ENCODE assay signal across 1 cellular context in the genomic region with DNA sequence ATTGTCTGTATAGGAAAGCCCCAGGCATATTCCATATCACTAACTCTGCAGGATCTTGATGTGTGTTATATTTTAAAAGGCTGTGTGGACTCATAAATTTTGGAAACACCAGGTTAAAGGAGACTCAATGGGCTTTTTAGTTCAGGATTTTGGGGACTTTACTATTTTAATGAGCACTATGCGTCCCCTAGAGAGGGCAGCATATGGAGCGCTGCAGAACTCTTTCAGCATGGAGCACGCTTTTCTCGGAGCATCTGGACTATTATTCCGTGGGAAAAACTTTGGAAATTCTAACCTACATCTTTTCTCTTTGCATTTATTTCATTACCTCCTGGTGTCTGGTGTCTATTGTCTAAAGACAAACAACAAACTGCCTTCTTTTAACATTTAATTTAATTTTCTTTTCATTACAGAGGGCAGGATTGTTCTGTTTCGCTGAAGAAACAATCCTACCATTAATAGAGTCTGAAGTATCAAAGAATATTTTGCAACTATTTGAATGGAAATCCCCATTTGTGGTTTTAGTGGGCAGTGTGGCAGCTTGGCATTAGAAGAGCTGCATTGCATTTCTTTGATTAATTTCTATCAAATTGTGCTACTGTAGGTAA.
TF ChIP-seq lines count a peak whose summit lies in the region.

No MANE protein-coding gene starts in this region.

TF ChIP-seq in GM23338, 12 proteins besides CTCF, POLR2A, EP300 and RAD21 (continued from another document):
- TF ChIP-seq, protein P1, sequence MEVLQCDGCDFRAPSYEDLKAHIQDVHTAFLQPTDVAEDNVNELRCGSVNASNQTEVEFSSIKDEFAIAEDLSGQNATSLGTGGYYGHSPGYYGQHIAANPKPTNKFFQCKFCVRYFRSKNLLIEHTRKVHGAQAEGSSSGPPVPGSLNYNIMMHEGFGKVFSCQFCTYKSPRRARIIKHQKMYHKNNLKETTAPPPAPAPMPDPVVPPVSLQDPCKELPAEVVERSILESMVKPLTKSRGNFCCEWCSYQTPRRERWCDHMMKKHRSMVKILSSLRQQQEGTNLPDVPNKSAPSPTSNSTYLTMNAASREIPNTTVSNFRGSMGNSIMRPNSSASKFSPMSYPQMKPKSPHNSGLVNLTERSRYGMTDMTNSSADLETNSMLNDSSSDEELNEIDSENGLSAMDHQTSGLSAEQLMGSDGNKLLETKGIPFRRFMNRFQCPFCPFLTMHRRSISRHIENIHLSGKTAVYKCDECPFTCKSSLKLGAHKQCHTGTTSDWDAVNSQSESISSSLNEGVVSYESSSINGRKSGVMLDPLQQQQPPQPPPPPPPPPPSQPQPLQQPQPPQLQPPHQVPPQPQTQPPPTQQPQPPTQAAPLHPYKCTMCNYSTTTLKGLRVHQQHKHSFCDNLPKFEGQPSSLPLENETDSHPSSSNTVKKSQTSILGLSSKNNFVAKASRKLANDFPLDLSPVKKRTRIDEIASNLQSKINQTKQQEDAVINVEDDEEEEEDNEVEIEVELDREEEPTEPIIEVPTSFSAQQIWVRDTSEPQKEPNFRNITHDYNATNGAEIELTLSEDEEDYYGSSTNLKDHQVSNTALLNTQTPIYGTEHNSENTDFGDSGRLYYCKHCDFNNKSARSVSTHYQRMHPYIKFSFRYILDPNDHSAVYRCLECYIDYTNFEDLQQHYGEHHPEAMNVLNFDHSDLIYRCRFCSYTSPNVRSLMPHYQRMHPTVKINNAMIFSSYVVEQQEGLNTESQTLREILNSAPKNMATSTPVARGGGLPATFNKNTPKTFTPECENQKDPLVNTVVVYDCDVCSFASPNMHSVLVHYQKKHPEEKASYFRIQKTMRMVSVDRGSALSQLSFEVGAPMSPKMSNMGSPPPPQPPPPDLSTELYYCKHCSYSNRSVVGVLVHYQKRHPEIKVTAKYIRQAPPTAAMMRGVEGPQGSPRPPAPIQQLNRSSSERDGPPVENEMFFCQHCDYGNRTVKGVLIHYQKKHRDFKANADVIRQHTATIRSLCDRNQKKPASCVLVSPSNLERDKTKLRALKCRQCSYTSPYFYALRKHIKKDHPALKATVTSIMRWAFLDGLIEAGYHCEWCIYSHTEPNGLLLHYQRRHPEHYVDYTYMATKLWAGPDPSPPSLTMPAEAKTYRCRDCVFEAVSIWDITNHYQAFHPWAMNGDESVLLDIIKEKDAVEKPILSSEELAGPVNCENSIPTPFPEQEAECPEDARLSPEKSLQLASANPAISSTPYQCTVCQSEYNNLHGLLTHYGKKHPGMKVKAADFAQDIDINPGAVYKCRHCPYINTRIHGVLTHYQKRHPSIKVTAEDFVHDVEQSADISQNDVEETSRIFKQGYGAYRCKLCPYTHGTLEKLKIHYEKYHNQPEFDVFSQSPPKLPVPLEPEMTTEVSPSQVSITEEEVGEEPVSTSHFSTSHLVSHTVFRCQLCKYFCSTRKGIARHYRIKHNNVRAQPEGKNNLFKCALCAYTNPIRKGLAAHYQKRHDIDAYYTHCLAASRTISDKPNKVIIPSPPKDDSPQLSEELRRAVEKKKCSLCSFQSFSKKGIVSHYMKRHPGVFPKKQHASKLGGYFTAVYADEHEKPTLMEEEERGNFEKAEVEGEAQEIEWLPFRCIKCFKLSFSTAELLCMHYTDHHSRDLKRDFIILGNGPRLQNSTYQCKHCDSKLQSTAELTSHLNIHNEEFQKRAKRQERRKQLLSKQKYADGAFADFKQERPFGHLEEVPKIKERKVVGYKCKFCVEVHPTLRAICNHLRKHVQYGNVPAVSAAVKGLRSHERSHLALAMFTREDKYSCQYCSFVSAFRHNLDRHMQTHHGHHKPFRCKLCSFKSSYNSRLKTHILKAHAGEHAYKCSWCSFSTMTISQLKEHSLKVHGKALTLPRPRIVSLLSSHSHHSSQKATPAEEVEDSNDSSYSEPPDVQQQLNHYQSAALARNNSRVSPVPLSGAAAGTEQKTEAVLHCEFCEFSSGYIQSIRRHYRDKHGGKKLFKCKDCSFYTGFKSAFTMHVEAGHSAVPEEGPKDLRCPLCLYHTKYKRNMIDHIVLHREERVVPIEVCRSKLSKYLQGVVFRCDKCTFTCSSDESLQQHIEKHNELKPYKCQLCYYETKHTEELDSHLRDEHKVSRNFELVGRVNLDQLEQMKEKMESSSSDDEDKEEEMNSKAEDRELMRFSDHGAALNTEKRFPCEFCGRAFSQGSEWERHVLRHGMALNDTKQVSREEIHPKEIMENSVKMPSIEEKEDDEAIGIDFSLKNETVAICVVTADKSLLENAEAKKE (CRISPR knock-in tag; IDR thresholded peaks at IDR 0.05) = no peak
- TF ChIP-seq, protein P2, sequence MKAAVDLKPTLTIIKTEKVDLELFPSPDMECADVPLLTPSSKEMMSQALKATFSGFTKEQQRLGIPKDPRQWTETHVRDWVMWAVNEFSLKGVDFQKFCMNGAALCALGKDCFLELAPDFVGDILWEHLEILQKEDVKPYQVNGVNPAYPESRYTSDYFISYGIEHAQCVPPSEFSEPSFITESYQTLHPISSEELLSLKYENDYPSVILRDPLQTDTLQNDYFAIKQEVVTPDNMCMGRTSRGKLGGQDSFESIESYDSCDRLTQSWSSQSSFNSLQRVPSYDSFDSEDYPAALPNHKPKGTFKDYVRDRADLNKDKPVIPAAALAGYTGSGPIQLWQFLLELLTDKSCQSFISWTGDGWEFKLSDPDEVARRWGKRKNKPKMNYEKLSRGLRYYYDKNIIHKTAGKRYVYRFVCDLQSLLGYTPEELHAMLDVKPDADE (IDR thresholded peaks at IDR 0.05) = no peak
- TF ChIP-seq CREB1 (CRISPR knock-in tag; IDR thresholded peaks at IDR 0.05; ENCODE audit: low read depth) (no peak), ZNF331 (CRISPR knock-in tag; IDR thresholded peaks at IDR 0.05; ENCODE audit: low read depth) (no peak), POLR2AphosphoS5 (IDR thresholded peaks at IDR 0.05; ENCODE audit: low read depth) (no peak), EZH2phosphoT487 (IDR thresholded peaks at IDR 0.05; ENCODE audit: unreplicated experiment) (no peak), ZNF114 (CRISPR knock-in tag; IDR thresholded peaks at IDR 0.05) (no peak)
- TF ChIP-seq, protein P3, sequence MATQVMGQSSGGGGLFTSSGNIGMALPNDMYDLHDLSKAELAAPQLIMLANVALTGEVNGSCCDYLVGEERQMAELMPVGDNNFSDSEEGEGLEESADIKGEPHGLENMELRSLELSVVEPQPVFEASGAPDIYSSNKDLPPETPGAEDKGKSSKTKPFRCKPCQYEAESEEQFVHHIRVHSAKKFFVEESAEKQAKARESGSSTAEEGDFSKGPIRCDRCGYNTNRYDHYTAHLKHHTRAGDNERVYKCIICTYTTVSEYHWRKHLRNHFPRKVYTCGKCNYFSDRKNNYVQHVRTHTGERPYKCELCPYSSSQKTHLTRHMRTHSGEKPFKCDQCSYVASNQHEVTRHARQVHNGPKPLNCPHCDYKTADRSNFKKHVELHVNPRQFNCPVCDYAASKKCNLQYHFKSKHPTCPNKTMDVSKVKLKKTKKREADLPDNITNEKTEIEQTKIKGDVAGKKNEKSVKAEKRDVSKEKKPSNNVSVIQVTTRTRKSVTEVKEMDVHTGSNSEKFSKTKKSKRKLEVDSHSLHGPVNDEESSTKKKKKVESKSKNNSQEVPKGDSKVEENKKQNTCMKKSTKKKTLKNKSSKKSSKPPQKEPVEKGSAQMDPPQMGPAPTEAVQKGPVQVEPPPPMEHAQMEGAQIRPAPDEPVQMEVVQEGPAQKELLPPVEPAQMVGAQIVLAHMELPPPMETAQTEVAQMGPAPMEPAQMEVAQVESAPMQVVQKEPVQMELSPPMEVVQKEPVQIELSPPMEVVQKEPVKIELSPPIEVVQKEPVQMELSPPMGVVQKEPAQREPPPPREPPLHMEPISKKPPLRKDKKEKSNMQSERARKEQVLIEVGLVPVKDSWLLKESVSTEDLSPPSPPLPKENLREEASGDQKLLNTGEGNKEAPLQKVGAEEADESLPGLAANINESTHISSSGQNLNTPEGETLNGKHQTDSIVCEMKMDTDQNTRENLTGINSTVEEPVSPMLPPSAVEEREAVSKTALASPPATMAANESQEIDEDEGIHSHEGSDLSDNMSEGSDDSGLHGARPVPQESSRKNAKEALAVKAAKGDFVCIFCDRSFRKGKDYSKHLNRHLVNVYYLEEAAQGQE (IDR thresholded peaks at IDR 0.05; ENCODE audit: unreplicated experiment) = no peak
